8 cellular contexts compared by ENCODE assay signal in the genomic region with DNA sequence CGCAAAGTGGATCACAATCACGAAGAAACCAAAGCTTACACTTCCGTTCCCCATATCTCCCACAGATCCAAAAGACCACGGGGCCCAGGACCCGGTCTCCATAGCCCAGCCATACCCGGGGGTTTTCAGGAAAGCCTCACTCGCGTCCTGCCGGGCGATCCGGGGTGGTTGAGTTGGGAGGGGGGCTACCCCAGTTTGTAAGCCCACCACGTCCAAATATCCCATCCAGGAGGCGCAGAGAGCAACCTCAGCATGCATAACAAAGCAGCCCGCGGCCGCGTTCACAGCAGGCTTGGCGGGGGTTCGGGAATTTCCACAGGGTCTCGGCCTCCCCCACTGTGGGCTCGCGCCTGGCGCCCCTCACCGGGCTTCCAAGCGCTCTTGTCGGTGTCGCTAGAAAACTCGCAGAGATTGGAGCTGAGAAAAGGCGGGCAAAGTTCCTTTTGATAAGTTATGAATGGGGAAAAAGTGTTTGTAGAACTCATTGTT. TPM values are rescaled to one million over a fixed set of nuclear protein-coding genes. Genes with fewer than 3 reads are reported as not detected.
A peak's percentile ranks its signal among the peaks of the same experiment; 100 is the strongest.
DNase-seq lines count a peak whose midpoint lies in the region; ATAC-seq, FAIRE-seq and TF ChIP-seq lines count a peak whose summit lies in the region.

No MANE protein-coding gene starts in this region.

- H3K36me3 Mint-ChIP-seq in T-cell = peaks cover 10% of the 10 kb centered on the region
- peaks cover 28% of the 10 kb centered on the region for H3K36me3 Mint-ChIP-seq in stimulated activated effector memory CD8-positive, alpha-beta T cell treated with anti-CD3 and anti-CD28 coated beads, Interleukin-12 subunit alpha, Interleukin-12 subunit beta, amount 100 ng/mL, for 72 hours

- no peaks in the 10 kb centered on the region for H3K27me3 Mint-ChIP-seq in T-cell

- H3K4me3 ChIP-seq in GM12864 (ENCODE audit: low read depth, low read length) (peak overlapping the region; percentile 74), kidney (ENCODE audit: low read length in 2 of 2) (peak overlapping the region in 1 of 2 donors; percentile 68)

- no peak overlapping the region for H3K9ac ChIP-seq in kidney (ENCODE audit: low read length in 2 of 2)

- CTCF ChIA-PET in T-cell (lab: Charles Lee) = interaction anchor here in 1 of 2 donors (1.0 kb wide), 1 partner anchor 22 kb away, joined by 6 read pairs; a partner anchor contains a TSS

- no peak overlapping the region for H3K27ac ChIP-seq in kidney (ENCODE audit: low read depth in 2 of 2, low read length in 2 of 2)

- H3K36me3 ChIP-seq in kidney (ENCODE audit: control insufficient read depth in 1 of 2, insufficient read depth in 2 of 2, low read length in 2 of 2) = peaks cover 0 to 3% of the 10 kb centered on the region in 2 donors

- no peak for DNase-seq in GM12864 (ENCODE audit: low read depth)
- peak in 1 of 34 experiments; percentile 20 for DNase-seq in T-cell
- DNase-seq in left ventricle myocardium superior = no peak
- DNase-seq in stimulated activated effector memory CD8-positive, alpha-beta T cell treated with anti-CD3 and anti-CD28 coated beads, Interleukin-12 subunit alpha, Interleukin-12 subunit beta, amount 100 ng/mL, for 72 hours (ENCODE audit: low spot score in 2 of 2) = no peak
- no peak for DNase-seq in DMS153 (lab: John Stamatoyannopoulos, UW)
- DNase-seq in NCI-H2107 treated with DMSO at 0.1 percent for 48 hours (lab: John Stamatoyannopoulos, UW; ENCODE audit: unreplicated experiment) = no peak
- DNase-seq in kidney = no peak

- H3K9me3 Mint-ChIP-seq in T-cell = no peaks in the 10 kb centered on the region
- no peaks in the 10 kb centered on the region for H3K9me3 Mint-ChIP-seq in stimulated activated effector memory CD8-positive, alpha-beta T cell treated with anti-CD3 and anti-CD28 coated beads, Interleukin-12 subunit alpha, Interleukin-12 subunit beta, amount 100 ng/mL, for 72 hours

- no peak overlapping the region for H3K27ac Mint-ChIP-seq in T-cell
- peak overlapping the region; percentile 90 for H3K27ac Mint-ChIP-seq in stimulated activated effector memory CD8-positive, alpha-beta T cell treated with anti-CD3 and anti-CD28 coated beads, Interleukin-12 subunit alpha, Interleukin-12 subunit beta, amount 100 ng/mL, for 72 hours

- TF ChIP-seq CTCF in GM12864 (IDR thresholded peaks at IDR 0.05; ENCODE audit: low read depth, low read length, missing control alignments) (no peak), kidney (IDR thresholded peaks at IDR 0.05; ENCODE audit: borderline replicate concordance, extremely low read depth, insufficient read depth) (no peak)

- FAIRE-seq in kidney (lab: Jason Lieb, UNC) = no peak

- ATAC-seq in HG02571 (IDR thresholded peaks at IDR 0.05; ENCODE audit: unreplicated experiment) (peak; percentile 23), T-cell (replicated peaks in 1 of 4) (peak; percentile 2 to 45 (median 8)), left ventricle myocardium superior (peak; percentile 18)
- peak; percentile 39 for ATAC-seq in stimulated activated effector memory CD8-positive, alpha-beta T cell treated with anti-CD3 and anti-CD28 coated beads, Interleukin-12 subunit alpha, Interleukin-12 subunit beta, amount 100 ng/mL, for 72 hours

- POLR2A ChIA-PET in T-cell (lab: Charles Lee) = no interaction called here

- H3K4me1 ChIP-seq in kidney (ENCODE audit: control insufficient read depth in 1 of 2, insufficient read depth in 1 of 2, low read depth in 1 of 2, low read length in 2 of 2) = peaks cover 6 to 7% of the 10 kb centered on the region in 2 donors

- no peaks in the 10 kb centered on the region for H3K9me3 ChIP-seq in kidney (ENCODE audit: control insufficient read depth in 1 of 2, low read length in 2 of 2)

- peaks cover 24 to 28% (median 26%) of the 10 kb centered on the region in 3 donors for H3K4me1 Mint-ChIP-seq in T-cell
- H3K4me1 Mint-ChIP-seq in stimulated activated effector memory CD8-positive, alpha-beta T cell treated with anti-CD3 and anti-CD28 coated beads, Interleukin-12 subunit alpha, Interleukin-12 subunit beta, amount 100 ng/mL, for 72 hours = peaks cover 30% of the 10 kb centered on the region

- H3K4me3 Mint-ChIP-seq in T-cell = peak overlapping the region; percentile 82 to 90 (median 83)
- peak overlapping the region; percentile 89 for H3K4me3 Mint-ChIP-seq in stimulated activated effector memory CD8-positive, alpha-beta T cell treated with anti-CD3 and anti-CD28 coated beads, Interleukin-12 subunit alpha, Interleukin-12 subunit beta, amount 100 ng/mL, for 72 hours

- intact Hi-C loops in left ventricle myocardium superior (cut with micrococcal nuclease) = no loop called here
- intact Hi-C loops in kidney (cut with DNase I) = no loop called here

RNA-seq across cellular contexts. Expression of a gene that starts 9.5 kb away (rescaled TPM):
- 10 to 100 TPM; 22.1 to 55.4 (median 50.2) TPM for total RNA-seq in T-cell
- total RNA-seq in left ventricle myocardium superior = 17.9 TPM
- total RNA-seq in kidney = 56.1 TPM
- polyA plus RNA-seq in kidney (ENCODE audit: insufficient read depth, low read depth, low replicate concordance) = 79.6 TPM

RNA-seq across cellular contexts. Expression of a gene that starts 14.2 kb away (rescaled TPM):
- 10 to 100 TPM; 72.0 to 82.5 (median 79.4) TPM for total RNA-seq in T-cell
- 25.7 TPM for total RNA-seq in left ventricle myocardium superior
- total RNA-seq in kidney = 46.9 TPM
- 31.6 TPM for polyA plus RNA-seq in kidney (ENCODE audit: insufficient read depth, low read depth, low replicate concordance)

RNA-seq across cellular contexts. Expression of a gene that starts 19.0 kb away (rescaled TPM):
- total RNA-seq in T-cell (under 1 TPM in 4 of 5 donors, not detected in 1; 0.16 to 0.79 (median 0.66) TPM), left ventricle myocardium superior (not detected), kidney (0.22 TPM)
- polyA plus RNA-seq in kidney (ENCODE audit: insufficient read depth, low read depth, low replicate concordance) = 0.22 TPM

RNA-seq across cellular contexts. Expression of a gene that starts 21.7 kb away (rescaled TPM):
- total RNA-seq in T-cell (10 to 100 TPM; 28.3 to 69.2 (median 62.2) TPM), left ventricle myocardium superior (4.9 TPM), kidney (24.7 TPM)
- 28.2 TPM for polyA plus RNA-seq in kidney (ENCODE audit: insufficient read depth, low read depth, low replicate concordance)
